In genomic region chr3:24302382-24302781, GRCh38 we compare ENCODE assay signal across 20 cellular contexts.
DNase-seq lines count a peak whose midpoint lies in the region; ATAC-seq, FAIRE-seq and TF ChIP-seq lines count a peak whose summit lies in the region.
"Had no signal": no experiment of that assay in that cellular context is flagged by ENCODE, and none has a peak within 500 bp of the region (broad histone marks: within the 10 kb centered on the region; RNA-seq: fewer than 3 reads in every experiment).

No MANE protein-coding gene starts in this region.

- no peak overlapping the region for H2BK12ac ChIP-seq in trophoblast cell (ENCODE audit: low read length)

- H2AK5ac ChIP-seq in trophoblast cell (ENCODE audit: low read length), result no peak overlapping the region

- H3K4me2 ChIP-seq in trophoblast cell (ENCODE audit: low read length), result no peak overlapping the region
- H3K4me2 ChIP-seq: BLaER1 treated with 17β-estradiol and CSF1 and Interleukin-3, amounts not matched to agents 10 nM and 100 nM; SK-N-SH had no signal

- no peak overlapping the region for H3K9ac ChIP-seq in trophoblast cell (ENCODE audit: low read length)
- H3K9ac ChIP-seq: BLaER1 treated with 17β-estradiol and CSF1 and Interleukin-3, amounts not matched to agents 10 nM and 100 nM; SK-N-SH had no signal

- no peak for ATAC-seq in SK-N-SH treated with all-trans-retinoic acid at 6 μM for 48 hours
- ATAC-seq: GM12878, HCT116 had no signal

- no peak overlapping the region for H3K27ac ChIP-seq in trophoblast cell (ENCODE audit: low read depth, low read length)
- H3K27ac ChIP-seq: BLaER1 treated with 17β-estradiol and CSF1 and Interleukin-3, amounts not matched to agents 10 nM and 100 nM; HL-60 had no signal

- no peaks in the 10 kb centered on the region for H3K9me3 ChIP-seq in trophoblast cell (ENCODE audit: insufficient read depth, low read depth, low read length)
- H3K9me3 ChIP-seq: BLaER1 treated with 17β-estradiol and CSF1 and Interleukin-3, amounts not matched to agents 10 nM and 100 nM; SK-N-SH had no signal

- H3K4me3 ChIP-seq in trophoblast cell (ENCODE audit: low read depth, low read length), result no peak overlapping the region
- H3K4me3 ChIP-seq: BLaER1 treated with 17β-estradiol and CSF1 and Interleukin-3, amounts not matched to agents 10 nM and 100 nM; GM12878 had no signal

- H3K79me1 ChIP-seq in trophoblast cell (ENCODE audit: low read length), result peaks cover 6% of the 10 kb centered on the region

- H3K14ac ChIP-seq in trophoblast cell (ENCODE audit: low read length), result no peak overlapping the region

- no peak overlapping the region for H4K8ac ChIP-seq in trophoblast cell (ENCODE audit: low read depth, low read length)

- peak; percentile 98 for FAIRE-seq in RCC 7860 (lab: Jason Lieb, UNC)
- FAIRE-seq: GM12878 had no signal

- peak overlapping the region; percentile 63 for H2BK120ac ChIP-seq in trophoblast cell (ENCODE audit: insufficient read depth, low read length, poor library complexity)

- peaks cover 2% of the 10 kb centered on the region for H3K79me2 ChIP-seq in trophoblast cell (ENCODE audit: control insufficient read depth, insufficient read depth, low read length, poor library complexity)

- H3K4me1 ChIP-seq in trophoblast cell (ENCODE audit: control insufficient read depth in 1 of 2, insufficient read depth in 2 of 2, low read length in 2 of 2), result peaks cover 2 to 8% of the 10 kb centered on the region in 2 experiments

- no peak overlapping the region for H4K12ac ChIP-seq in trophoblast cell (ENCODE audit: low read depth, low read length)

- no CpG with 5 or more reads among the region's 2 CpGs for WGBS in trophoblast cell (ENCODE audit: extremely low coverage, insufficient coverage, insufficient read length)

- H4K91ac ChIP-seq in trophoblast cell (ENCODE audit: low read depth, low read length), result peak overlapping the region; percentile 11

- no peak overlapping the region for H3K4ac ChIP-seq in trophoblast cell (ENCODE audit: low read depth, low read length)

- H2BK5ac ChIP-seq in trophoblast cell (ENCODE audit: low read depth, low read length, poor library complexity), result peak overlapping the region; percentile 33

- DNase-seq in Caki2 (ENCODE audit: low read depth), result peak; percentile 81
- peak; percentile 91 for DNase-seq in RCC 7860 (ENCODE audit: low spot score)
- DNase-seq in kidney glomerular epithelial cell (lab: John Stamatoyannopoulos, UW), result peak; percentile 86
- DNase-seq in trophoblast cell, result no peak
- DNase-seq in NCI-H1694 (lab: John Stamatoyannopoulos, UW), result no peak
- no peak for DNase-seq in COR-L47 (lab: John Stamatoyannopoulos, UW)
- DNase-seq: CD4-positive, alpha-beta T cell; DMS79; EL; GDM1; NCI-H1436; NCI-H187 treated with DMSO at 0.1 percent for 48 hours; NCI-H524; NCI-H774; SK-N-SH had no signal

- peak overlapping the region; percentile 46 for H3K18ac ChIP-seq in trophoblast cell (ENCODE audit: low read length)

- in situ Hi-C loops in Caki2 (cut with HindIII; ENCODE audit: low pct_unique_long_range_greater_than_20kb, low sequenced_read_pairs), result no loop called here

- H2AFZ ChIP-seq in trophoblast cell (ENCODE audit: insufficient read depth, low read length, poor library complexity), result no peak overlapping the region

- no peaks in the 10 kb centered on the region for H3K27me3 ChIP-seq in trophoblast cell (ENCODE audit: insufficient read depth, low read length)
- H3K27me3 ChIP-seq: BLaER1 treated with 17β-estradiol and CSF1 and Interleukin-3, amounts not matched to agents 10 nM and 100 nM had no signal

- no peaks in the 10 kb centered on the region for H3K36me3 ChIP-seq in trophoblast cell (ENCODE audit: control insufficient read depth in 1 of 2, insufficient read depth in 2 of 2, low read length in 2 of 2)
- H3K36me3 ChIP-seq: BLaER1 treated with 17β-estradiol and CSF1 and Interleukin-3, amounts not matched to agents 10 nM and 100 nM had no signal

- H3K23ac ChIP-seq in trophoblast cell (ENCODE audit: low read length), result no peak overlapping the region

TF ChIP-seq in SK-N-SH treated with all-trans-retinoic acid at 6 μM for 48 hours, 23 proteins besides CTCF, POLR2A, EP300 and RAD21:
- TF ChIP-seq ZFP3 (CRISPR knock-in tag; IDR thresholded peaks at IDR 0.05), result no peak
- TF ChIP-seq ZFP30 (CRISPR knock-in tag; IDR thresholded peaks at IDR 0.05), result no peak

Comparison
In these comparisons a context has a peak if more than half of its experiments do, and no peak if none do; other contexts are left out.
1. DNase-seq: peak in Caki2 (single experiment), RCC 7860 (single experiment) and kidney glomerular epithelial cell (single experiment); none in trophoblast cell (0 of 2), NCI-H1694 (single experiment) and COR-L47 (single experiment).